8 cellular contexts compared by ENCODE assay signal in genomic region chr1:33036526-33037503, GRCh38. TPM values are rescaled to one million over a fixed set of nuclear protein-coding genes. Genes with fewer than 3 reads are reported as not detected.
DNase-seq lines count a peak whose midpoint lies in the region; ATAC-seq and TF ChIP-seq lines count a peak whose summit lies in the region.

TSS of gene AK2 (minus strand) at chr1:33036883. CDS start at chr1:33036828, 55 bp downstream.

- no peaks in the 10 kb centered on the region for H3K9me3 ChIP-seq in BE2C
- no peaks in the 10 kb centered on the region for H3K9me3 ChIP-seq in colonic mucosa

- H3K27me3 ChIP-seq in BE2C: no peaks in the 10 kb centered on the region
- H3K27me3 ChIP-seq in colonic mucosa: no peaks in the 10 kb centered on the region

- peak within 1 kb of the TSS; percentile 74 for H3K27ac ChIP-seq in colonic mucosa

- H3K36me3 ChIP-seq in BE2C (peaks cover 11% of the 10 kb centered on the region), colonic mucosa (no peaks in the 10 kb centered on the region)

- peak; percentile 89 for DNase-seq in BE2C
- peak; percentile 95 for DNase-seq in GM19240 (ENCODE audit: insufficient read length, low spot score)
- DNase-seq in NCI-H526 (lab: John Stamatoyannopoulos, UW): peak; percentile 98 to 99
- peak; percentile 96 for DNase-seq in activated CD4-positive, alpha-beta T cell treated with anti-CD3 and anti-CD28 coated beads for 48 hours
- peak; percentile 97 for DNase-seq in colonic mucosa
- DNase-seq in kidney tubule cell (ENCODE audit: low spot score): peak; percentile 99
- DNase-seq in stimulated activated CD4-positive, alpha-beta T cell treated with anti-CD3 and anti-CD28 coated beads, Interleukin-1b, Interleukin-23, amount 100 ng/mL, for 24 hours (ENCODE audit: low read depth in 4 of 4, low spot score in 1 of 4): peak; percentile 76 to 93 (median 82)

- TF ChIP-seq CTCF in BE2C (IDR thresholded peaks at IDR 0.05; ENCODE audit: low read depth, low read length) (no peak), colonic mucosa (IDR thresholded peaks at IDR 0.05) (no peak)

- ATAC-seq in HG03460 (IDR thresholded peaks at IDR 0.05; ENCODE audit: unreplicated experiment): peak; percentile 99

- peak within 1 kb of the TSS; percentile 82 to 92 for H3K9ac ChIP-seq in colonic mucosa (ENCODE audit: low read depth in 2 of 2, low read length in 2 of 2)

- H3K4me1 ChIP-seq in BE2C: no peaks in the 10 kb centered on the region
- no peaks in the 10 kb centered on the region for H3K4me1 ChIP-seq in colonic mucosa

- peak within 1 kb of the TSS; percentile 81 for H3K4me3 ChIP-seq in BE2C (ENCODE audit: low read depth, low read length)
- peak within 1 kb of the TSS; percentile 88 for H3K4me3 ChIP-seq in colonic mucosa

- intact Hi-C loops in colonic mucosa (cut with DNase I): no loop called here

RNA-seq across cellular contexts. Expression of gene AK2, which starts in this region (rescaled TPM):
- 206 TPM for polyA plus RNA-seq in BE2C (2012; ENCODE audit: insufficient read depth, insufficient read length, low read depth)
- 100 to 1,000 TPM; 206 to 243 TPM for total RNA-seq in colonic mucosa

Comparison
In these comparisons a context has a peak if more than half of its experiments do, and no peak if none do; other contexts are left out.
1. Peak in every context shown above with its lines: DNase-seq, ATAC-seq, H3K4me3 ChIP-seq and H3K27ac ChIP-seq.